ENCODE assay signal across 1 cellular context in the genomic region with DNA sequence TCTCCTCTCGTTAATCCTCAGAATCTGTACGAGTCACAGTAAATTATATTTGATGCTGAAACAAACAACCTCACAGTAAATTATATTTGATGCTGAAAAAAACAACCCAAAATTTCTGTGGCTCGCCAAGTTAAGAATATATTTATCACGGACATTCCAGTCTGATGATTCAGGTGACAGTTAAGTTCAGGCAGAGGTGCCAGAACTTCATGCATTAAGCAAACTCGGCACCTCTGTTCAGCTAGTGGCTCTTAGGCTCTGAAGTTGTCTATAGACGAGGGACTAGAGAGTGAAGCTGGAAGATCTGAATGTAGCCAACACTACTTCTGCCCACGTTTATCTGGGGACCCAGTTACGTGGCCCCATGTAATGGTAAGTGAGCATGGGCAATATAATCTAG.
TF ChIP-seq lines count a peak whose summit lies in the region.

No MANE protein-coding gene starts in this region.

TF ChIP-seq in A549, 52 proteins besides CTCF, POLR2A, EP300 and RAD21 (continued from another document):
- no peak for TF ChIP-seq RFX5 (IDR thresholded peaks at IDR 0.05)
- TF ChIP-seq MAFK (IDR thresholded peaks at IDR 0.05; ENCODE audit: partially characterized antibody) = no peak
- TF ChIP-seq PHF8 (IDR thresholded peaks at IDR 0.05; ENCODE audit: borderline replicate concordance, low read depth) = no peak
- no peak for TF ChIP-seq BCL3 (IDR thresholded peaks at IDR 0.05)
- no peak for TF ChIP-seq NR3C1 (IDR thresholded peaks at IDR 0.05)
- no peak for TF ChIP-seq ESRRA (IDR thresholded peaks at IDR 0.05; ENCODE audit: borderline replicate concordance, low read length)
- TF ChIP-seq HOXB5 (CRISPR knock-in tag; IDR thresholded peaks at IDR 0.05) = no peak
- TF ChIP-seq, protein P1, sequence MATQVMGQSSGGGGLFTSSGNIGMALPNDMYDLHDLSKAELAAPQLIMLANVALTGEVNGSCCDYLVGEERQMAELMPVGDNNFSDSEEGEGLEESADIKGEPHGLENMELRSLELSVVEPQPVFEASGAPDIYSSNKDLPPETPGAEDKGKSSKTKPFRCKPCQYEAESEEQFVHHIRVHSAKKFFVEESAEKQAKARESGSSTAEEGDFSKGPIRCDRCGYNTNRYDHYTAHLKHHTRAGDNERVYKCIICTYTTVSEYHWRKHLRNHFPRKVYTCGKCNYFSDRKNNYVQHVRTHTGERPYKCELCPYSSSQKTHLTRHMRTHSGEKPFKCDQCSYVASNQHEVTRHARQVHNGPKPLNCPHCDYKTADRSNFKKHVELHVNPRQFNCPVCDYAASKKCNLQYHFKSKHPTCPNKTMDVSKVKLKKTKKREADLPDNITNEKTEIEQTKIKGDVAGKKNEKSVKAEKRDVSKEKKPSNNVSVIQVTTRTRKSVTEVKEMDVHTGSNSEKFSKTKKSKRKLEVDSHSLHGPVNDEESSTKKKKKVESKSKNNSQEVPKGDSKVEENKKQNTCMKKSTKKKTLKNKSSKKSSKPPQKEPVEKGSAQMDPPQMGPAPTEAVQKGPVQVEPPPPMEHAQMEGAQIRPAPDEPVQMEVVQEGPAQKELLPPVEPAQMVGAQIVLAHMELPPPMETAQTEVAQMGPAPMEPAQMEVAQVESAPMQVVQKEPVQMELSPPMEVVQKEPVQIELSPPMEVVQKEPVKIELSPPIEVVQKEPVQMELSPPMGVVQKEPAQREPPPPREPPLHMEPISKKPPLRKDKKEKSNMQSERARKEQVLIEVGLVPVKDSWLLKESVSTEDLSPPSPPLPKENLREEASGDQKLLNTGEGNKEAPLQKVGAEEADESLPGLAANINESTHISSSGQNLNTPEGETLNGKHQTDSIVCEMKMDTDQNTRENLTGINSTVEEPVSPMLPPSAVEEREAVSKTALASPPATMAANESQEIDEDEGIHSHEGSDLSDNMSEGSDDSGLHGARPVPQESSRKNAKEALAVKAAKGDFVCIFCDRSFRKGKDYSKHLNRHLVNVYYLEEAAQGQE (IDR thresholded peaks at IDR 0.05) = no peak
TF ChIP-seq in A549: peak in this region for 0.
